In genomic region chr9:136541179-136541578, GRCh38 we compare ENCODE assay signal across 8 cellular contexts. TPM values are rescaled to one million over a fixed set of nuclear protein-coding genes. Genes with fewer than 3 reads are reported as not detected.
DNase-seq lines count a peak whose midpoint lies in the region; ATAC-seq, FAIRE-seq and TF ChIP-seq lines count a peak whose summit lies in the region.
"Had no signal": no experiment of that assay in that cellular context is flagged by ENCODE, and none has a peak within 500 bp of the region (broad histone marks: within the 10 kb centered on the region; RNA-seq: fewer than 3 reads in every experiment).

No MANE protein-coding gene starts in this region.

- H4K8ac ChIP-seq in H1 (ENCODE audit: extremely low read depth, insufficient read depth, low read length) = peak overlapping the region; percentile 22; the same call in 1 of the 2 replicates

- no peak overlapping the region for H3K4me3 Mint-ChIP-seq in CD8-positive, alpha-beta T cell
- H3K4me3 Mint-ChIP-seq in T-helper 17 cell = peak overlapping the region; percentile 50

- no peak overlapping the region for H3K23ac ChIP-seq in H1 (ENCODE audit: insufficient read length)

- no peak for TF ChIP-seq CTCF in CD8-positive, alpha-beta T cell (IDR thresholded peaks at IDR 0.05)
- TF ChIP-seq CTCF in H1 (IDR thresholded peaks at IDR 0.05; ENCODE audit: control extremely low read depth in 1 of 3, insufficient read depth in 1 of 3, low read depth in 1 of 3, low read length in 3 of 3) (no peak), neutrophil (IDR thresholded peaks at IDR 0.05) (no peak)

- peaks cover 8% of the 10 kb centered on the region for H3K36me3 Mint-ChIP-seq in CD8-positive, alpha-beta T cell
- H3K36me3 Mint-ChIP-seq in T-helper 17 cell (ENCODE audit: low read depth) = no peaks in the 10 kb centered on the region

- H3K36me3 ChIP-seq in CD8-positive, alpha-beta T cell (ENCODE audit: insufficient read depth, low read length) = peaks cover 7% of the 10 kb centered on the region
- peaks cover 0 to 6% (median 4%) of the 10 kb centered on the region in 4 experiments; a peak in 4 of 8 replicates for H3K36me3 ChIP-seq in H1 (ENCODE audit: control insufficient read depth in 2 of 4, insufficient read depth in 4 of 4, low read length in 3 of 4)
- H3K36me3 ChIP-seq in neutrophil = peaks cover 67% of the 10 kb centered on the region

- no peak overlapping the region for H3K14ac ChIP-seq in H1 (ENCODE audit: insufficient read length)

- no peak overlapping the region for H3K9ac ChIP-seq in H1 (replicated peaks in 1 of 4; ENCODE audit: extremely low read depth in 1 of 4, low read depth in 3 of 4, low read length in 3 of 4)

- peaks cover 9 to 82% of the 10 kb centered on the region in 2 experiments; a peak in 3 of 4 replicates for H3K79me2 ChIP-seq in H1 (ENCODE audit: control insufficient read depth in 1 of 2, insufficient read depth in 2 of 2, low read length in 2 of 2)

- POLR2A ChIA-PET in CD8-positive, alpha-beta T cell (lab: Charles Lee) = no interaction called here
- POLR2A ChIA-PET in H1 (lab: Charles Lee; ENCODE audit: partially characterized antibody) = interaction anchor here (1.0 to 2.0 kb wide), 4 partner anchors 11 to 54 kb away, joined by 3 to 6 read pairs (median 4); no protein-coding TSS in a partner anchor

- TF ChIP-seq POLR2A in H1 (IDR thresholded peaks at IDR 0.05; ENCODE audit: control extremely low read depth in 1 of 2, low read depth in 2 of 2, low read length in 2 of 2) = no peak

- FAIRE-seq in H1 (lab: Jason Lieb, UNC) = no peak

- no peaks in the 10 kb centered on the region for H3K9me3 ChIP-seq in CD8-positive, alpha-beta T cell (ENCODE audit: low read length)
- H3K9me3 ChIP-seq in T-helper 17 cell (ENCODE audit: control insufficient read depth, low read length, poor library complexity, severe bottlenecking) = no peaks in the 10 kb centered on the region
- no peaks in the 10 kb centered on the region for H3K9me3 ChIP-seq in H1 (ENCODE audit: insufficient read depth in 2 of 2, low read depth in 1 of 2, low read length in 1 of 2)
- no peaks in the 10 kb centered on the region for H3K9me3 ChIP-seq in neutrophil

- no peak for TF ChIP-seq EP300 in H1 (IDR thresholded peaks at IDR 0.05; ENCODE audit: borderline replicate concordance in 1 of 2, low read depth in 2 of 2, low read length in 2 of 2)

- no peak overlapping the region for H3K27ac ChIP-seq in CD8-positive, alpha-beta T cell (ENCODE audit: low read depth, low read length)
- H3K27ac ChIP-seq in H1 (ENCODE audit: low read depth, low read length) = no peak overlapping the region
- H3K27ac ChIP-seq in neutrophil = peak overlapping the region; percentile 99

- DNase-seq in CD8-positive, alpha-beta T cell = no peak
- no peak for DNase-seq in T-helper 17 cell
- DNase-seq in H1 (ENCODE audit: low read depth in 1 of 2, low spot score in 2 of 2) = no peak
- DNase-seq in NCI-H187 treated with DMSO at 0.1 percent for 48 hours (lab: John Stamatoyannopoulos, UW) = no peak
- no peak for DNase-seq in midbrain (lab: John Stamatoyannopoulos, UW)
- DNase-seq: foreskin fibroblast had no signal

- no peaks in the 10 kb centered on the region for H3K27me3 ChIP-seq in CD8-positive, alpha-beta T cell (ENCODE audit: insufficient read depth, low read length)
- H3K27me3 ChIP-seq in H1 (replicated peaks in 1 of 4; ENCODE audit: control insufficient read depth in 3 of 4, extremely low read depth in 1 of 4, insufficient read depth in 3 of 4, low read length in 3 of 4) (no peaks in the 10 kb centered on the region), neutrophil (no peaks in the 10 kb centered on the region)

- ATAC-seq in CD8-positive, alpha-beta T cell = no peak
- no peak for ATAC-seq in T-helper 17 cell
- ATAC-seq in HG02571 (IDR thresholded peaks at IDR 0.05; ENCODE audit: unreplicated experiment) = no peak

- no peaks in the 10 kb centered on the region for H3K27me3 Mint-ChIP-seq in CD8-positive, alpha-beta T cell (ENCODE audit: low read depth)
- H3K27me3 Mint-ChIP-seq in T-helper 17 cell = no peaks in the 10 kb centered on the region

- H3K9me3 Mint-ChIP-seq in CD8-positive, alpha-beta T cell = no peaks in the 10 kb centered on the region

- 94% methylated on average over 9 of the region's 9 CpGs; no CpG with 5 or more reads in 1 of the 2 experiments for WGBS in H1 (ENCODE audit: extremely low coverage in 1 of 2, insufficient coverage in 1 of 2, insufficient read length in 1 of 2, insufficient replicate concordance in 2 of 2, low coverage in 1 of 2, low lambda C conversion rate in 2 of 2, missing lambda C conversion rate in 1 of 2), 2 experiments

- no peak overlapping the region for H3K56ac ChIP-seq in H1 (replicated peaks; ENCODE audit: insufficient read length, low read depth, low read length)

- H3K23me2 ChIP-seq in H1 (ENCODE audit: low read depth, low read length) = peaks cover 3% of the 10 kb centered on the region; the same call in 1 of the 2 replicates

- H2BK20ac ChIP-seq in H1 (ENCODE audit: low read length) = no peak overlapping the region

- H3K4me3 ChIP-seq in CD8-positive, alpha-beta T cell (ENCODE audit: low read depth, low read length) = no peak overlapping the region
- H3K4me3 ChIP-seq in H1 (ENCODE audit: extremely low read depth in 1 of 4, insufficient read depth in 2 of 4, low read depth in 3 of 4, low read length in 4 of 4) (no peak overlapping the region), neutrophil (ENCODE audit: low read depth in 1 of 2, low read length in 1 of 2) (peak overlapping the region; percentile 68 to 72)

- H2AK5ac ChIP-seq in H1 (ENCODE audit: low read depth, low read length) = no peak overlapping the region

- no peak overlapping the region for H2BK12ac ChIP-seq in H1 (ENCODE audit: low read depth, low read length)

- H3K4me2 ChIP-seq in H1 (ENCODE audit: insufficient read depth in 1 of 2, low read depth in 2 of 2, low read length in 2 of 2) = no peak overlapping the region

- no peak overlapping the region for H2BK120ac ChIP-seq in H1 (replicated peaks; ENCODE audit: low read depth, low read length)

- H3K18ac ChIP-seq in H1 (ENCODE audit: extremely low read depth, low read length) = no peak overlapping the region

- no peak for TF ChIP-seq RAD21 in H1 (IDR thresholded peaks at IDR 0.05 in 1 of 2, conservative IDR thresholded peaks at IDR 0.05 in 1 of 2; ENCODE audit: low read depth in 2 of 2, low read length in 2 of 2)

- H3K4me1 Mint-ChIP-seq in CD8-positive, alpha-beta T cell (ENCODE audit: low read depth) = peaks cover 59% of the 10 kb centered on the region
- H3K4me1 Mint-ChIP-seq in T-helper 17 cell = peaks cover 34% of the 10 kb centered on the region

- H2BK15ac ChIP-seq in H1 (ENCODE audit: low read length) = no peak overlapping the region

- H4K20me1 ChIP-seq in H1 (replicated peaks in 1 of 2; ENCODE audit: control insufficient read depth in 1 of 2, insufficient read depth in 2 of 2, low read length in 2 of 2) = peaks cover 38 to 56% of the 10 kb centered on the region in 2 experiments

- peaks cover 35% of the 10 kb centered on the region for H3K79me1 ChIP-seq in H1 (ENCODE audit: low read depth, low read length)

- H4K91ac ChIP-seq in H1 (replicated peaks; ENCODE audit: insufficient read length, low read length) = no peak overlapping the region

- no peak overlapping the region for H2AFZ ChIP-seq in H1 (ENCODE audit: low read length)

- no peak overlapping the region for H3K4ac ChIP-seq in H1 (replicated peaks; ENCODE audit: insufficient read length, low read depth, low read length)

- intact Hi-C loops in CD8-positive, alpha-beta T cell (cut with DNase I, micrococcal nuclease) = loop anchor here (10.0 kb wide), 2 partner anchors 254 to 1064 kb away; partner anchors contain the start of genes ARRDC1 (in 1 of the 2), CCDC183 (in 1 of the 2) and TMEM141 (in 1 of the 2)

- H3K4me1 ChIP-seq in CD8-positive, alpha-beta T cell (ENCODE audit: insufficient read depth, low read length) = peaks cover 72% of the 10 kb centered on the region
- H3K4me1 ChIP-seq in H1 (replicated peaks in 1 of 4; ENCODE audit: control insufficient read depth in 3 of 4, insufficient read depth in 4 of 4, low read length in 3 of 4) = peaks cover 0 to 13% (median 6%) of the 10 kb centered on the region in 4 experiments; a peak in 4 of 7 replicates
- peaks cover 74 to 88% of the 10 kb centered on the region in 2 experiments for H3K4me1 ChIP-seq in neutrophil (ENCODE audit: control insufficient read depth in 1 of 2, insufficient read depth in 1 of 2, low read depth in 1 of 2, low read length in 1 of 2)

- CTCF ChIA-PET in CD8-positive, alpha-beta T cell (lab: Charles Lee) = interaction anchor here (1.0 to 2.6 kb wide), 2 partner anchors 11 to 52 kb away, joined by 3 to 14 read pairs; no protein-coding TSS in a partner anchor
- CTCF ChIA-PET in H1 (lab: Charles Lee; ENCODE audit: partially characterized antibody) = interaction anchor here (0.6 to 6.2 kb wide), 10 partner anchors 9 to 263 kb away, joined by 3 to 72 read pairs (median 4); partner anchors contain the start of gene DNLZ

- peak overlapping the region; percentile 97 for H3K27ac Mint-ChIP-seq in CD8-positive, alpha-beta T cell
- H3K27ac Mint-ChIP-seq in T-helper 17 cell = peak overlapping the region; percentile 91

- no peak overlapping the region for H4K5ac ChIP-seq in H1 (ENCODE audit: insufficient read length, low read depth, low read length)

- no peak overlapping the region for H2BK5ac ChIP-seq in H1 (ENCODE audit: low read depth, low read length)

RNA-seq across cellular contexts. Expression of gene NOTCH1, which starts 4.7 kb away (rescaled TPM):
- total RNA-seq in CD8-positive, alpha-beta T cell = 10 to 100 TPM; 29.0 to 30.0 TPM
- total RNA-seq in T-helper 17 cell = 10 to 100 TPM; 31.7 to 37.5 TPM
- 55.6 and 60.9 TPM in 2 replicates for total RNA-seq in H1 (2021; fragmentation: NEBNext Ultra II Directional; extraction: Animal tissue kit (Norgen Biotek cat#: 25700))
- polyA plus RNA-seq in H1 (2011; rRNA removed) = 6.9 and 19.9 TPM in 2 replicates
- 7.3 TPM for polyA plus RNA-seq in H1 (2011; cell fraction: cytosol; rRNA removed)
- 41.0 TPM for polyA plus RNA-seq in H1 (2011; cell fraction: nucleus; rRNA removed)
- polyA plus RNA-seq in H1 (2012, experiment 1 of 2) = 17.4 to 31.4 TPM (median 28.7 TPM) in 4 replicates
- 20.1 TPM for polyA plus RNA-seq in H1 (2012, experiment 2 of 2)
- polyA plus RNA-seq in H1 (2013, experiment 1 of 2) = 33.5 TPM
- polyA plus RNA-seq in H1 (2013, experiment 2 of 2) = 26.3 TPM
- polyA minus RNA-seq in H1 (2011; rRNA and poly(A)+ RNA removed) = 12.2 and 13.8 TPM in 2 replicates
- 58.8 TPM for polyA minus RNA-seq in H1 (2011; cell fraction: cytosol; rRNA and poly(A)+ RNA removed)
- 41.9 TPM for polyA minus RNA-seq in H1 (2011; cell fraction: nucleus; rRNA and poly(A)+ RNA removed)

RNA-seq across cellular contexts. Expression of gene SEC16A, which starts 58.3 kb away (rescaled TPM):
- total RNA-seq in CD8-positive, alpha-beta T cell = 10 to 100 TPM; 81.0 to 83.5 TPM
- total RNA-seq in T-helper 17 cell = 10 to 100 TPM; 71.7 to 74.7 TPM
- 47.1 and 49.0 TPM in 2 replicates for total RNA-seq in H1 (2021; fragmentation: NEBNext Ultra II Directional; extraction: Animal tissue kit (Norgen Biotek cat#: 25700))
- polyA plus RNA-seq in H1 (2011; rRNA removed) = 21.6 and 25.1 TPM in 2 replicates
- 14.2 TPM for polyA plus RNA-seq in H1 (2011; cell fraction: cytosol; rRNA removed)
- 48.6 TPM for polyA plus RNA-seq in H1 (2011; cell fraction: nucleus; rRNA removed)
- 37.5 to 42.3 TPM (median 39.5 TPM) in 4 replicates for polyA plus RNA-seq in H1 (2012, experiment 1 of 2)
- 38.1 TPM for polyA plus RNA-seq in H1 (2012, experiment 2 of 2)
- polyA plus RNA-seq in H1 (2013, experiment 1 of 2) = 26.8 TPM
- 24.9 TPM for polyA plus RNA-seq in H1 (2013, experiment 2 of 2)
- 20.7 and 22.0 TPM in 2 replicates for polyA minus RNA-seq in H1 (2011; rRNA and poly(A)+ RNA removed)
- 27.2 TPM for polyA minus RNA-seq in H1 (2011; cell fraction: cytosol; rRNA and poly(A)+ RNA removed)
- polyA minus RNA-seq in H1 (2011; cell fraction: nucleus; rRNA and poly(A)+ RNA removed) = 24.2 TPM

Comparison
In these comparisons a context has a peak if more than half of its experiments do, and no peak if none do; other contexts are left out.
1. H3K4me3 ChIP-seq: peak in neutrophil (2 of 2); none in CD8-positive, alpha-beta T cell (single experiment) and H1 (0 of 4).